ENCODE assay signal across 10 cellular contexts in genomic region chr12:50824914-50825313, GRCh38. TPM values are rescaled to one million over a fixed set of nuclear protein-coding genes. Genes with fewer than 3 reads are reported as not detected.
DNase-seq lines count a peak whose midpoint lies in the region; ATAC-seq, FAIRE-seq and TF ChIP-seq lines count a peak whose summit lies in the region.
"Had no signal": no experiment of that assay in that cellular context is flagged by ENCODE, and none has a peak within 500 bp of the region (broad histone marks: within the 10 kb centered on the region; RNA-seq: fewer than 3 reads in every experiment).

No MANE protein-coding gene starts in this region.

- H3K27ac Mint-ChIP-seq in CD4-positive, alpha-beta memory T cell, result peak overlapping the region; percentile 85 to 97 (median 93)

- CTCF ChIA-PET in CD4-positive, alpha-beta memory T cell (lab: Charles Lee; ENCODE audit: partially characterized antibody), result interaction anchor here (1.2 to 5.6 kb wide), 10 partner anchors 10 to 769 kb away, joined by 3 to 49 read pairs (median 6); partner anchors contain the start of genes ATF1 and DAZAP2
- CTCF ChIA-PET in Panc1 (lab: Charles Lee), result interaction anchor here (0.6 to 2.2 kb wide), 6 partner anchors 26 to 516 kb away, joined by 3 to 11 read pairs (median 6); partner anchors contain the start of gene SLC11A2

- TF ChIP-seq CTCF in Panc1 (IDR thresholded peaks at IDR 0.05) (no peak), pancreas (IDR thresholded peaks at IDR 0.05) (no peak)

- H3K9me3 ChIP-seq in CD4-positive, alpha-beta memory T cell (ENCODE audit: control insufficient read depth in 1 of 2, low read length in 2 of 2), result no peaks in the 10 kb centered on the region
- H3K9me3 ChIP-seq in Panc1 (ENCODE audit: control insufficient read depth, insufficient read depth, low read depth, low read length) (no peaks in the 10 kb centered on the region), pancreas (no peaks in the 10 kb centered on the region)

- no peaks in the 10 kb centered on the region for H3K9me3 Mint-ChIP-seq in CD4-positive, alpha-beta memory T cell
- H3K9me3 Mint-ChIP-seq: activated T-cell treated with anti-CD3 and anti-CD28 coated beads, Interleukin-2, amount 50 U/mL, for 4 hours had no signal

- no peaks in the 10 kb centered on the region for H3K36me3 ChIP-seq in CD4-positive, alpha-beta memory T cell (ENCODE audit: insufficient read depth, low read length)
- no peaks in the 10 kb centered on the region; the same call in 1 of the 2 replicates for H3K36me3 ChIP-seq in Panc1 (ENCODE audit: control insufficient read depth, insufficient read depth, low read length)
- no peaks in the 10 kb centered on the region for H3K36me3 ChIP-seq in pancreas
- H3K36me3 ChIP-seq in H7 (replicated peaks; ENCODE audit: control insufficient read depth, insufficient read depth, low read length), result no peaks in the 10 kb centered on the region

- ATAC-seq in Panc1 (peak; percentile 60; the same call in 1 of the 2 replicates), pancreas (peak; percentile 60 to 72 (median 63)), GM19328 (IDR thresholded peaks at IDR 0.05; ENCODE audit: unreplicated experiment) (no peak), HG02840 (IDR thresholded peaks at IDR 0.05; ENCODE audit: low FRiP score, unreplicated experiment) (no peak)

- peaks cover 0 to 5% of the 10 kb centered on the region in 2 donors for H3K27me3 Mint-ChIP-seq in CD4-positive, alpha-beta memory T cell

- BruUV-seq in Panc1 (replicated peaks; lab: Mats Ljungman, UMichigan), result no TSS peak

- peak overlapping the region; percentile 45 for H3K27ac ChIP-seq in CD4-positive, alpha-beta memory T cell (ENCODE audit: low read depth, low read length)
- H3K27ac ChIP-seq in Panc1 (ENCODE audit: low read length) (peak overlapping the region; percentile 63; the same call in 1 of the 2 replicates), epithelial cell of prostate (peak overlapping the region; percentile 3), pancreas (peak overlapping the region; percentile 56 to 71 (median 64))

- intact Hi-C loops in CD4-positive, alpha-beta memory T cell (cut with micrococcal nuclease), result loop anchor here (1.0 to 2.0 kb wide), 3 partner anchors 60 to 203 kb away; no protein-coding TSS in a partner anchor
- intact Hi-C loops in Panc1 (cut with micrococcal nuclease; ENCODE audit: unreplicated experiment), result loop anchor here (2.0 to 5.0 kb wide), 2 partner anchors 162 to 202 kb away; partner anchors contain the start of gene SLC11A2
- intact Hi-C loops in pancreas (cut with DNase I), result loop anchor here in 1 of 3 donors (5.0 kb wide), 1 partner anchor 162 kb away; no protein-coding TSS in a partner anchor

- FAIRE-seq in pancreas (lab: Jason Lieb, UNC), result no peak

- H3K4me3 Mint-ChIP-seq in CD4-positive, alpha-beta memory T cell, result peak overlapping the region in 2 of 8 donors; percentile 32 to 52
- H3K4me3 Mint-ChIP-seq: activated T-cell treated with anti-CD3 and anti-CD28 coated beads, Interleukin-2, amount 50 U/mL, for 4 hours had no signal

- no peaks in the 10 kb centered on the region for H3K27me3 ChIP-seq in CD4-positive, alpha-beta memory T cell (ENCODE audit: insufficient read depth, low read length)
- H3K27me3 ChIP-seq in Panc1 (ENCODE audit: control insufficient read depth, insufficient read depth, low read length), result no peaks in the 10 kb centered on the region
- no peaks in the 10 kb centered on the region for H3K27me3 ChIP-seq in pancreas
- H3K27me3 ChIP-seq in H7 (ENCODE audit: control insufficient read depth, insufficient read depth, low read length), result no peaks in the 10 kb centered on the region

- H3K4me1 ChIP-seq in CD4-positive, alpha-beta memory T cell (ENCODE audit: insufficient read depth, low read length), result peaks cover 4% of the 10 kb centered on the region
- no peaks in the 10 kb centered on the region; the same call in 1 of the 2 replicates for H3K4me1 ChIP-seq in Panc1 (ENCODE audit: control insufficient read depth, insufficient read depth, low read length)
- peaks cover 3 to 12% (median 11%) of the 10 kb centered on the region in 3 donors for H3K4me1 ChIP-seq in pancreas

- POLR2A ChIA-PET in CD4-positive, alpha-beta memory T cell (lab: Charles Lee; ENCODE audit: partially characterized antibody), result interaction anchor here (1.6 kb wide), 1 partner anchor 60 kb away, joined by 4 read pairs; no protein-coding TSS in a partner anchor
- POLR2A ChIA-PET in Panc1 (lab: Charles Lee), result no interaction called here

- in situ Hi-C loops in Panc1 (cut with HindIII; ENCODE audit: low pct_unique_long_range_greater_than_20kb, low sequenced_read_pairs), result no loop called here

- WGBS in pancreas, 2 donors, result 10 to 13% methylated on average over 4 of the region's 4 CpGs

- H3K4me3 ChIP-seq in CD4-positive, alpha-beta memory T cell (ENCODE audit: low read length in 2 of 2), result no peak overlapping the region
- H3K4me3 ChIP-seq in Panc1 (ENCODE audit: low read depth in 2 of 2, low read length in 2 of 2) (no peak overlapping the region), pancreas (no peak overlapping the region), H7 (ENCODE audit: insufficient read depth, low read depth, low read length) (no peak overlapping the region)

- peak in 1 of 5 donors; percentile 4 for DNase-seq in CD4-positive, alpha-beta memory T cell
- DNase-seq in Panc1 (ENCODE audit: low read depth, low spot score) (no peak), epithelial cell of prostate (ENCODE audit: low read depth, low spot score) (no peak), pancreas (no peak), H7 (no peak), globus pallidus (ENCODE audit: low spot score) (no peak)
- DNase-seq: activated T-cell treated with anti-CD3 and anti-CD28 coated beads, Interleukin-2, amount 50 U/mL, for 4 hours had no signal

- no peaks in the 10 kb centered on the region for H3K36me3 Mint-ChIP-seq in CD4-positive, alpha-beta memory T cell

- H3K4me1 Mint-ChIP-seq in CD4-positive, alpha-beta memory T cell, result peaks cover 4 to 9% (median 5%) of the 10 kb centered on the region in 4 donors

RNA-seq across cellular contexts. Expression of gene TMPRSS12, which starts 17.8 kb away (rescaled TPM):
- total RNA-seq in CD4-positive, alpha-beta memory T cell, result not detected
- not detected for polyA plus RNA-seq in CD4-positive, alpha-beta memory T cell
- total RNA-seq in Panc1 (2021; ENCODE audit: unreplicated experiment) (not detected), pancreas (under 1 TPM in 1 of 6 donors, not detected in 5; 0.12 TPM)
- not detected for polyA plus RNA-seq in Panc1 (2012; ENCODE audit: insufficient read length)
- polyA plus RNA-seq in pancreas, result not detected
- total RNA-seq in H7 (2014; rRNA removed; shearing (Covaris generic)), result not detected in 2 replicates
- total RNA-seq: activated T-cell treated with anti-CD3 and anti-CD28 coated beads, Interleukin-2, amount 50 U/mL, for 4 hours; lung microvascular endothelial cell had no signal

Comparison
In these comparisons a context has a peak if more than half of its experiments do, and no peak if none do; other contexts are left out.
1. H3K27ac ChIP-seq: peak in every context shown above with its lines; median percentile 64 in pancreas; 63 in Panc1; 45 in CD4-positive, alpha-beta memory T cell; 3 in epithelial cell of prostate.
2. ATAC-seq: peak in Panc1 (single experiment) and pancreas (4 of 4); none in GM19328 (single experiment) and HG02840 (single experiment).